ENCODE assay signal across 15 cellular contexts in genomic region chr6:136752554-136752953, GRCh38. TPM values are rescaled to one million over a fixed set of nuclear protein-coding genes. Genes with fewer than 3 reads are reported as not detected.
DNase-seq lines count a peak whose midpoint lies in the region; ATAC-seq and TF ChIP-seq lines count a peak whose summit lies in the region.
"Had no signal": no experiment of that assay in that cellular context is flagged by ENCODE, and none has a peak within 500 bp of the region (broad histone marks: within the 10 kb centered on the region; RNA-seq: fewer than 3 reads in every experiment).

No MANE protein-coding gene starts in this region.

- H3K9ac ChIP-seq in KMS-11: no peak overlapping the region

- peaks cover 73% of the 10 kb centered on the region for H3K4me1 Mint-ChIP-seq in dendritic cell treated with granulocyte-macrophage colony-stimulating factor and Interleukin-4, amounts not matched to agents 40 ng/mL and 50 ng/mL, for 4 days (ENCODE audit: low read depth)
- peaks cover 71 to 88% of the 10 kb centered on the region in 2 donors for H3K4me1 Mint-ChIP-seq in natural killer cell treated with Interleukin-12 subunit alpha and Interleukin-12 subunit beta and Interleukin-15 and Interleukin-18, amount 100 ng/mL, for 72 hours (ENCODE audit: low read depth in 2 of 2)

- no peak overlapping the region for H3K27ac ChIP-seq in KMS-11
- H3K27ac ChIP-seq: 22Rv1, sigmoid colon had no signal

- ATAC-seq in natural killer cell treated with Interleukin-12 subunit alpha and Interleukin-12 subunit beta and Interleukin-15 and Interleukin-18, amount 100 ng/mL, for 72 hours: peak in 1 of 2 donors; percentile 26
- ATAC-seq in GM18498 (IDR thresholded peaks at IDR 0.05; ENCODE audit: unreplicated experiment): no peak
- ATAC-seq: activated T-cell treated with anti-CD3 and anti-CD28 coated beads, Interleukin-2, amount 50 U/mL, for 4 hours had no signal

- H4K20me1 ChIP-seq in KMS-11 (ENCODE audit: insufficient read depth): no peaks in the 10 kb centered on the region

- H3K9me3 Mint-ChIP-seq in dendritic cell treated with granulocyte-macrophage colony-stimulating factor and Interleukin-4, amounts not matched to agents 40 ng/mL and 50 ng/mL, for 4 days: no peaks in the 10 kb centered on the region
- no peaks in the 10 kb centered on the region for H3K9me3 Mint-ChIP-seq in natural killer cell treated with Interleukin-12 subunit alpha and Interleukin-12 subunit beta and Interleukin-15 and Interleukin-18, amount 100 ng/mL, for 72 hours
- H3K9me3 Mint-ChIP-seq: activated T-cell treated with anti-CD3 and anti-CD28 coated beads, Interleukin-2, amount 50 U/mL, for 4 hours had no signal

- DNase-seq in SKM-1 treated with dmso at 0.1 percent for 144 hours (lab: John Stamatoyannopoulos, UW; ENCODE audit: unreplicated experiment) (peak; percentile 10), SKM-1 (lab: John Stamatoyannopoulos, UW; ENCODE audit: unreplicated experiment) (no peak), NCI-H526 treated with DMSO at 0.1 percent for 48 hours (lab: John Stamatoyannopoulos, UW) (no peak), iPS-NIHi11 (ENCODE audit: low spot score) (no peak)
- DNase-seq in natural killer cell treated with Interleukin-12 subunit alpha and Interleukin-12 subunit beta and Interleukin-15 and Interleukin-18, amount 100 ng/mL, for 72 hours (ENCODE audit: low spot score): no peak
- DNase-seq: activated T-cell treated with anti-CD3 and anti-CD28 coated beads, Interleukin-2, amount 50 U/mL, for 4 hours; DMS 273 treated with DMSO at 0.1 percent for 48 hours; hypothalamus; NCI-H1417 treated with DMSO at 0.1 percent for 48 hours; NCI-H510A; sigmoid colon had no signal

- H3K36me3 Mint-ChIP-seq in dendritic cell treated with granulocyte-macrophage colony-stimulating factor and Interleukin-4, amounts not matched to agents 40 ng/mL and 50 ng/mL, for 4 days (ENCODE audit: low read depth): peaks cover 19% of the 10 kb centered on the region
- peaks cover 5% of the 10 kb centered on the region for H3K36me3 Mint-ChIP-seq in natural killer cell treated with Interleukin-12 subunit alpha and Interleukin-12 subunit beta and Interleukin-15 and Interleukin-18, amount 100 ng/mL, for 72 hours

- peaks cover 17% of the 10 kb centered on the region; the same call in 1 of the 2 replicates for H3K79me2 ChIP-seq in KMS-11 (ENCODE audit: insufficient read depth, low read depth)

- no peak overlapping the region for H2AFZ ChIP-seq in KMS-11 (ENCODE audit: low read depth)

- H3K4me1 ChIP-seq in KMS-11 (ENCODE audit: low read depth, poor library complexity, severe bottlenecking): peaks cover 55% of the 10 kb centered on the region

- no peak for TF ChIP-seq CTCF in KMS-11 (conservative IDR thresholded peaks at IDR 0.05; ENCODE audit: low read depth, low read length)

- intact Hi-C loops in dendritic cell treated with granulocyte-macrophage colony-stimulating factor and Interleukin-4, amounts not matched to agents 40 ng/mL and 50 ng/mL, for 4 days (cut with micrococcal nuclease): loop anchor here (5.0 kb wide), 2 partner anchors 35 kb away; no protein-coding TSS in a partner anchor

- H3K4me3 ChIP-seq in KMS-11 (IDR thresholded peaks at IDR 0.05; ENCODE audit: insufficient read depth, low read depth, low read length): no peak overlapping the region
- H3K4me3 ChIP-seq: sigmoid colon had no signal

- H3K27ac Mint-ChIP-seq in dendritic cell treated with granulocyte-macrophage colony-stimulating factor and Interleukin-4, amounts not matched to agents 40 ng/mL and 50 ng/mL, for 4 days: peak overlapping the region; percentile 79
- peak overlapping the region; percentile 80 to 85 for H3K27ac Mint-ChIP-seq in natural killer cell treated with Interleukin-12 subunit alpha and Interleukin-12 subunit beta and Interleukin-15 and Interleukin-18, amount 100 ng/mL, for 72 hours

- H3K4me2 ChIP-seq in KMS-11: peak overlapping the region; percentile 76

- no peaks in the 10 kb centered on the region for H3K27me3 Mint-ChIP-seq in dendritic cell treated with granulocyte-macrophage colony-stimulating factor and Interleukin-4, amounts not matched to agents 40 ng/mL and 50 ng/mL, for 4 days
- no peaks in the 10 kb centered on the region for H3K27me3 Mint-ChIP-seq in natural killer cell treated with Interleukin-12 subunit alpha and Interleukin-12 subunit beta and Interleukin-15 and Interleukin-18, amount 100 ng/mL, for 72 hours

- H3K27me3 ChIP-seq in KMS-11 (ENCODE audit: insufficient read depth, low read depth): no peaks in the 10 kb centered on the region
- H3K27me3 ChIP-seq: sigmoid colon had no signal

- no peak overlapping the region for H3K4me3 Mint-ChIP-seq in dendritic cell treated with granulocyte-macrophage colony-stimulating factor and Interleukin-4, amounts not matched to agents 40 ng/mL and 50 ng/mL, for 4 days
- peak overlapping the region; percentile 75 for H3K4me3 Mint-ChIP-seq in natural killer cell treated with Interleukin-12 subunit alpha and Interleukin-12 subunit beta and Interleukin-15 and Interleukin-18, amount 100 ng/mL, for 72 hours

- no peaks in the 10 kb centered on the region for H3K36me3 ChIP-seq in KMS-11 (ENCODE audit: insufficient read depth)
- H3K36me3 ChIP-seq: sigmoid colon had no signal

RNA-seq across cellular contexts. Expression of gene MAP3K5, which starts 39.7 kb away (rescaled TPM):
- 10 to 100 TPM; 27.9 to 33.0 TPM for total RNA-seq in natural killer cell treated with Interleukin-12 subunit alpha and Interleukin-12 subunit beta and Interleukin-15 and Interleukin-18, amount 100 ng/mL, for 72 hours
